ENCODE assay signal across 9 cellular contexts in genomic region chr19:50565984-50566903, GRCh38. TPM values are rescaled to one million over a fixed set of nuclear protein-coding genes. Genes with fewer than 3 reads are reported as not detected.
A peak's percentile ranks its signal among the peaks of the same experiment; 100 is the strongest.
DNase-seq lines count a peak whose midpoint lies in the region; ATAC-seq lines count a peak whose summit lies in the region.
"Had no signal": no experiment of that assay in that cellular context is flagged by ENCODE, and none has a peak within 500 bp of the region (broad histone marks: within the 10 kb centered on the region; RNA-seq: fewer than 3 reads in every experiment).

No MANE protein-coding gene starts in this region.

- H3K4me1 Mint-ChIP-seq in activated CD4-positive, alpha-beta memory T cell treated with anti-CD3 and anti-CD28 coated beads for 36 hours (ENCODE audit: low read depth), result peaks cover 17% of the 10 kb centered on the region
- peaks cover 4% of the 10 kb centered on the region for H3K4me1 Mint-ChIP-seq in activated CD4-positive, alpha-beta memory T cell treated with anti-CD3 and anti-CD28 coated beads, Interleukin-2, amount 10 ng/mL, durations not matched to agents 7 days and 5 days
- peaks cover 17% of the 10 kb centered on the region for H3K4me1 Mint-ChIP-seq in activated naive CD4-positive, alpha-beta T cell treated with anti-CD3 and anti-CD28 coated beads, Interleukin-2, amount 50 U/mL, for 24 hours
- H3K4me1 Mint-ChIP-seq in stimulated activated naive CD8-positive, alpha-beta T cell treated with anti-CD3 and anti-CD28 coated beads, Interleukin-15, Interleukin-2, amounts not matched to agents 100 ng/mL and 50 ng/mL, for 24 hours (ENCODE audit: low read depth), result peaks cover 18% of the 10 kb centered on the region

- H3K4me3 Mint-ChIP-seq in activated CD4-positive, alpha-beta memory T cell treated with anti-CD3 and anti-CD28 coated beads for 36 hours, result peak overlapping the region; percentile 1
- H3K4me3 Mint-ChIP-seq in activated CD4-positive, alpha-beta memory T cell treated with anti-CD3 and anti-CD28 coated beads, Interleukin-2, amount 10 ng/mL, durations not matched to agents 7 days and 5 days, result no peak overlapping the region
- peak overlapping the region; percentile 58 for H3K4me3 Mint-ChIP-seq in activated naive CD4-positive, alpha-beta T cell treated with anti-CD3 and anti-CD28 coated beads, Interleukin-2, amount 50 U/mL, for 24 hours
- peak overlapping the region; percentile 53 for H3K4me3 Mint-ChIP-seq in stimulated activated naive CD8-positive, alpha-beta T cell treated with anti-CD3 and anti-CD28 coated beads, Interleukin-15, Interleukin-2, amounts not matched to agents 100 ng/mL and 50 ng/mL, for 24 hours

- peaks cover 60% of the 10 kb centered on the region for H3K27me3 Mint-ChIP-seq in activated CD4-positive, alpha-beta memory T cell treated with anti-CD3 and anti-CD28 coated beads for 36 hours
- peaks cover 39% of the 10 kb centered on the region for H3K27me3 Mint-ChIP-seq in activated CD4-positive, alpha-beta memory T cell treated with anti-CD3 and anti-CD28 coated beads, Interleukin-2, amount 10 ng/mL, durations not matched to agents 7 days and 5 days
- H3K27me3 Mint-ChIP-seq in activated naive CD4-positive, alpha-beta T cell treated with anti-CD3 and anti-CD28 coated beads, Interleukin-2, amount 50 U/mL, for 24 hours, result peaks cover 43% of the 10 kb centered on the region
- H3K27me3 Mint-ChIP-seq in stimulated activated naive CD8-positive, alpha-beta T cell treated with anti-CD3 and anti-CD28 coated beads, Interleukin-15, Interleukin-2, amounts not matched to agents 100 ng/mL and 50 ng/mL, for 24 hours, result peaks cover 57% of the 10 kb centered on the region

- intact Hi-C loops in activated CD4-positive, alpha-beta memory T cell treated with anti-CD3 and anti-CD28 coated beads for 36 hours (cut with micrococcal nuclease), result no loop called here

- no peaks in the 10 kb centered on the region for H3K36me3 Mint-ChIP-seq in activated CD4-positive, alpha-beta memory T cell treated with anti-CD3 and anti-CD28 coated beads for 36 hours
- H3K36me3 Mint-ChIP-seq in activated CD4-positive, alpha-beta memory T cell treated with anti-CD3 and anti-CD28 coated beads, Interleukin-2, amount 10 ng/mL, durations not matched to agents 7 days and 5 days (ENCODE audit: low read depth), result no peaks in the 10 kb centered on the region
- no peaks in the 10 kb centered on the region for H3K36me3 Mint-ChIP-seq in activated naive CD4-positive, alpha-beta T cell treated with anti-CD3 and anti-CD28 coated beads, Interleukin-2, amount 50 U/mL, for 24 hours
- H3K36me3 Mint-ChIP-seq in stimulated activated naive CD8-positive, alpha-beta T cell treated with anti-CD3 and anti-CD28 coated beads, Interleukin-15, Interleukin-2, amounts not matched to agents 100 ng/mL and 50 ng/mL, for 24 hours (ENCODE audit: low read depth), result no peaks in the 10 kb centered on the region

- CTCF ChIA-PET in activated CD4-positive, alpha-beta memory T cell treated with anti-CD3 and anti-CD28 coated beads for 36 hours (lab: Charles Lee), result interaction anchor here (1.2 kb wide), 1 partner anchor 10 kb away, joined by 6 read pairs; no protein-coding TSS in a partner anchor
- CTCF ChIA-PET in activated CD4-positive, alpha-beta memory T cell treated with anti-CD3 and anti-CD28 coated beads, Interleukin-2, amount 10 ng/mL, durations not matched to agents 7 days and 5 days (lab: Charles Lee), result no interaction called here

- H3K27ac Mint-ChIP-seq in activated CD4-positive, alpha-beta memory T cell treated with anti-CD3 and anti-CD28 coated beads for 36 hours, result no peak overlapping the region
- H3K27ac Mint-ChIP-seq in activated CD4-positive, alpha-beta memory T cell treated with anti-CD3 and anti-CD28 coated beads, Interleukin-2, amount 10 ng/mL, durations not matched to agents 7 days and 5 days, result no peak overlapping the region
- H3K27ac Mint-ChIP-seq in activated naive CD4-positive, alpha-beta T cell treated with anti-CD3 and anti-CD28 coated beads, Interleukin-2, amount 50 U/mL, for 24 hours, result no peak overlapping the region
- no peak overlapping the region for H3K27ac Mint-ChIP-seq in stimulated activated naive CD8-positive, alpha-beta T cell treated with anti-CD3 and anti-CD28 coated beads, Interleukin-15, Interleukin-2, amounts not matched to agents 100 ng/mL and 50 ng/mL, for 24 hours

- DNase-seq in activated CD4-positive, alpha-beta memory T cell treated with anti-CD3 and anti-CD28 coated beads for 36 hours, result peak; percentile 58
- DNase-seq in activated CD4-positive, alpha-beta memory T cell treated with anti-CD3 and anti-CD28 coated beads, Interleukin-2, amount 10 ng/mL, durations not matched to agents 7 days and 5 days, result no peak
- peak; percentile 66 for DNase-seq in iPS-NIHi7 (ENCODE audit: extremely low spot score)
- no peak for DNase-seq in NCI-H82 (lab: John Stamatoyannopoulos, UW)
- no peak for DNase-seq in NCI-H226
- DNase-seq: mucosa of descending colon had no signal

- no peak for ATAC-seq in GM18870 (IDR thresholded peaks at IDR 0.05; ENCODE audit: unreplicated experiment)
- ATAC-seq: mucosa of descending colon had no signal

- no peaks in the 10 kb centered on the region for H3K9me3 Mint-ChIP-seq in activated CD4-positive, alpha-beta memory T cell treated with anti-CD3 and anti-CD28 coated beads for 36 hours
- no peaks in the 10 kb centered on the region for H3K9me3 Mint-ChIP-seq in activated CD4-positive, alpha-beta memory T cell treated with anti-CD3 and anti-CD28 coated beads, Interleukin-2, amount 10 ng/mL, durations not matched to agents 7 days and 5 days
- H3K9me3 Mint-ChIP-seq in activated naive CD4-positive, alpha-beta T cell treated with anti-CD3 and anti-CD28 coated beads, Interleukin-2, amount 50 U/mL, for 24 hours, result no peaks in the 10 kb centered on the region
- no peaks in the 10 kb centered on the region for H3K9me3 Mint-ChIP-seq in stimulated activated naive CD8-positive, alpha-beta T cell treated with anti-CD3 and anti-CD28 coated beads, Interleukin-15, Interleukin-2, amounts not matched to agents 100 ng/mL and 50 ng/mL, for 24 hours

- POLR2A ChIA-PET in activated CD4-positive, alpha-beta memory T cell treated with anti-CD3 and anti-CD28 coated beads for 36 hours (lab: Charles Lee), result no interaction called here
- POLR2A ChIA-PET in activated CD4-positive, alpha-beta memory T cell treated with anti-CD3 and anti-CD28 coated beads, Interleukin-2, amount 10 ng/mL, durations not matched to agents 7 days and 5 days (lab: Charles Lee), result no interaction called here

RNA-seq across cellular contexts. Expression of gene LRRC4B, which starts 2.0 kb away (rescaled TPM):
- total RNA-seq in activated CD4-positive, alpha-beta memory T cell treated with anti-CD3 and anti-CD28 coated beads for 36 hours, result not detected
- not detected for total RNA-seq in activated CD4-positive, alpha-beta memory T cell treated with anti-CD3 and anti-CD28 coated beads, Interleukin-2, amount 10 ng/mL, durations not matched to agents 7 days and 5 days

RNA-seq across cellular contexts. Expression of gene ASPDH, which starts 52.5 kb away (rescaled TPM):
- total RNA-seq in activated CD4-positive, alpha-beta memory T cell treated with anti-CD3 and anti-CD28 coated beads for 36 hours, result not detected
- not detected for total RNA-seq in activated CD4-positive, alpha-beta memory T cell treated with anti-CD3 and anti-CD28 coated beads, Interleukin-2, amount 10 ng/mL, durations not matched to agents 7 days and 5 days
- total RNA-seq: mucosa of descending colon had no signal

RNA-seq across cellular contexts. Expression of gene JOSD2, which starts 55.3 kb away (rescaled TPM):
- 10 to 100 TPM; 29.5 to 36.2 TPM for total RNA-seq in activated CD4-positive, alpha-beta memory T cell treated with anti-CD3 and anti-CD28 coated beads for 36 hours
- 10 to 100 TPM; 44.7 to 51.4 TPM for total RNA-seq in activated CD4-positive, alpha-beta memory T cell treated with anti-CD3 and anti-CD28 coated beads, Interleukin-2, amount 10 ng/mL, durations not matched to agents 7 days and 5 days

Comparison
In these comparisons a context has a peak if more than half of its experiments do, and no peak if none do; other contexts are left out.
1. DNase-seq: peak in activated CD4-positive, alpha-beta memory T cell treated with anti-CD3 and anti-CD28 coated beads for 36 hours (single experiment) and iPS-NIHi7 (single experiment); none in activated CD4-positive, alpha-beta memory T cell treated with anti-CD3 and anti-CD28 coated beads, Interleukin-2, amount 10 ng/mL, durations not matched to agents 7 days and 5 days (single experiment), NCI-H82 (single experiment) and NCI-H226 (single experiment).